In genomic region chr14:35159742-35160409, GRCh38 we compare ENCODE assay signal across 1 cellular context.
TF ChIP-seq lines count a peak whose summit lies in the region.

No MANE protein-coding gene starts in this region.

TF ChIP-seq in HEK293, 187 proteins besides CTCF, POLR2A, EP300 and RAD21 (continued from another document and continues in another):
- TF ChIP-seq KLF17 (tag by site-specific recombination; IDR thresholded peaks at IDR 0.05) (no peak), ZNF214 (tag by site-specific recombination; IDR thresholded peaks at IDR 0.05; ENCODE audit: borderline replicate concordance) (no peak), PRDM6 (tag by site-specific recombination; IDR thresholded peaks at IDR 0.05) (peak; percentile 72), ZSCAN4 (tag by site-specific recombination; IDR thresholded peaks at IDR 0.05) (no peak), ZNF704 (tag by site-specific recombination; IDR thresholded peaks at IDR 0.05) (no peak), ZBTB10 (tag by site-specific recombination; IDR thresholded peaks at IDR 0.05) (no peak), ZNF132 (tag by site-specific recombination; IDR thresholded peaks at IDR 0.05; ENCODE audit: borderline replicate concordance) (no peak), ZNF324 (tag by site-specific recombination; IDR thresholded peaks at IDR 0.05) (0 out of 2 replicates have a peak, but pooled peaks have one; percentile 56), ZXDB (tag by site-specific recombination; IDR thresholded peaks at IDR 0.05) (0 out of 2 replicates have a peak, but pooled peaks have one; percentile 41), GFI1B (tag by site-specific recombination; IDR thresholded peaks at IDR 0.05) (no peak), ZNF302 (tag by site-specific recombination; IDR thresholded peaks at IDR 0.05; ENCODE audit: low read depth) (no peak), ZNF449 (tag by site-specific recombination; IDR thresholded peaks at IDR 0.05) (no peak), BCL11A (tag by site-specific recombination; IDR thresholded peaks at IDR 0.05; ENCODE audit: low read depth) (no peak), OSR2 (tag by site-specific recombination; IDR thresholded peaks at IDR 0.05) (peak; percentile 22; the same call in 1 of the 2 replicates), ZNF549 (tag by site-specific recombination; IDR thresholded peaks at IDR 0.05) (peak; percentile 73), ZNF366 (tag by site-specific recombination; conservative IDR thresholded peaks at IDR 0.05) (peak; percentile 73), ZNF292 (tag by site-specific recombination; IDR thresholded peaks at IDR 0.05; ENCODE audit: borderline replicate concordance, low read depth) (no peak), ZNF148 (tag by site-specific recombination; IDR thresholded peaks at IDR 0.05; ENCODE audit: borderline replicate concordance) (no peak), ZNF221 (tag by site-specific recombination; IDR thresholded peaks at IDR 0.05; ENCODE audit: borderline replicate concordance) (no peak), ZNF518A (tag by site-specific recombination; conservative IDR thresholded peaks at IDR 0.05; ENCODE audit: low read depth) (no peak), ZBTB6 (tag by site-specific recombination; IDR thresholded peaks at IDR 0.05) (no peak), INSM2 (tag by site-specific recombination; IDR thresholded peaks at IDR 0.05) (0 out of 2 replicates have a peak, but pooled peaks have one; percentile 58), ZNF362 (tag by site-specific recombination; IDR thresholded peaks at IDR 0.05) (no peak), ZBTB48 (tag by site-specific recombination; IDR thresholded peaks at IDR 0.05) (no peak), SP2 (tag by site-specific recombination; IDR thresholded peaks at IDR 0.05) (no peak), ZNF248 (tag by site-specific recombination; IDR thresholded peaks at IDR 0.05) (no peak), ZFP41 (tag by site-specific recombination; IDR thresholded peaks at IDR 0.05; ENCODE audit: borderline replicate concordance) (no peak), YY1 (tag by site-specific recombination; IDR thresholded peaks at IDR 0.05) (no peak), MZF1 (tag by site-specific recombination; IDR thresholded peaks at IDR 0.05; ENCODE audit: borderline replicate concordance) (no peak), ZNF112 (tag by site-specific recombination; IDR thresholded peaks at IDR 0.05) (no peak), ZNF175 (tag by site-specific recombination; IDR thresholded peaks at IDR 0.05) (no peak), ZFP3 (tag by site-specific recombination; IDR thresholded peaks at IDR 0.05; ENCODE audit: low read depth) (no peak), ZNF610 (tag by site-specific recombination; IDR thresholded peaks at IDR 0.05; ENCODE audit: borderline replicate concordance) (no peak), HOXD13 (CRISPR knock-in tag; IDR thresholded peaks at IDR 0.05; ENCODE audit: borderline replicate concordance) (no peak), ZNF660 (tag by site-specific recombination; IDR thresholded peaks at IDR 0.05) (0 out of 2 replicates have a peak, but pooled peaks have one; percentile 29), ZNF585B (tag by site-specific recombination; IDR thresholded peaks at IDR 0.05) (no peak), ZNF473 (tag by site-specific recombination; IDR thresholded peaks at IDR 0.05) (no peak), WT1 (tag by site-specific recombination; IDR thresholded peaks at IDR 0.05) (no peak)
